ENCODE assay signal across 1 cellular context in genomic region chr16:83859265-83859664, GRCh38.
TF ChIP-seq lines count a peak whose summit lies in the region.

No MANE protein-coding gene starts in this region.

TF ChIP-seq in GM23338, 12 proteins besides CTCF, POLR2A, EP300 and RAD21 (continued from another document):
- TF ChIP-seq ZNF462 (CRISPR knock-in tag; IDR thresholded peaks at IDR 0.05) (no peak), CREB1 (CRISPR knock-in tag; IDR thresholded peaks at IDR 0.05; ENCODE audit: low read depth) (no peak), STAT1 (IDR thresholded peaks at IDR 0.05; ENCODE audit: unreplicated experiment) (no peak), EZH2 (IDR thresholded peaks at IDR 0.05; ENCODE audit: low read depth, unreplicated experiment) (no peak), ZNF114 (CRISPR knock-in tag; IDR thresholded peaks at IDR 0.05) (no peak), POLR2AphosphoS5 (IDR thresholded peaks at IDR 0.05; ENCODE audit: low read depth) (no peak), REST (IDR thresholded peaks at IDR 0.05; ENCODE audit: unreplicated experiment) (no peak), EZH2phosphoT487 (IDR thresholded peaks at IDR 0.05; ENCODE audit: unreplicated experiment) (no peak), NANOG (IDR thresholded peaks at IDR 0.05; ENCODE audit: borderline replicate concordance) (no peak), ETS1 (IDR thresholded peaks at IDR 0.05) (no peak), ZNF331 (CRISPR knock-in tag; IDR thresholded peaks at IDR 0.05; ENCODE audit: low read depth) (no peak)
